Comparison of ENCODE assay signal across 28 cellular contexts in genomic region chr14:66530526-66530925, GRCh38. TPM values are rescaled to one million over a fixed set of nuclear protein-coding genes. Genes with fewer than 3 reads are reported as not detected.
"Had no signal": no experiment of that assay in that cellular context is flagged by ENCODE, and none has a peak within 500 bp of the region (broad histone marks: within the 10 kb centered on the region; RNA-seq: fewer than 3 reads in every experiment).

No MANE protein-coding gene starts in this region.

- H2AFZ ChIP-seq: parathyroid adenoma had no signal

- H3K4me3 ChIP-seq: colonic mucosa, gastrocnemius medialis, heart right ventricle, tibial artery had no signal

- DNase-seq: activated CD4-positive, alpha-beta memory T cell treated with anti-CD3 and anti-CD28 coated beads, Interleukin-2, amount 10 ng/mL, durations not matched to agents 7 days and 5 days; activated CD4-positive, alpha-beta T cell treated with anti-CD3 and anti-CD28 coated beads for 36 hours; activated CD8-positive, alpha-beta memory T cell treated with anti-CD3 and anti-CD28 coated beads, Interleukin-2, amount 10 ng/mL, durations not matched to agents 7 days and 5 days; activated naive CD4-positive, alpha-beta T cell; activated naive CD8-positive, alpha-beta T cell treated with anti-CD3 and anti-CD28 coated beads, Interleukin-2, amount 10 ng/mL, durations not matched to agents 7 days and 5 days; activated T-cell treated with anti-CD3 and anti-CD28 coated beads, Interleukin-2, amount 50 U/mL, for 1 hour; anterior cingulate cortex; colonic mucosa; endodermal cell; gastrocnemius medialis; heart right ventricle; left cardiac atrium; naive B cell; SK-N-SH; stimulated activated CD4-positive, alpha-beta T cell treated with anti-CD3 and anti-CD28 coated beads, Interleukin-4, amount 100 ng/mL, for 4 hours; stimulated activated naive CD4-positive, alpha-beta T cell treated with Interleukin-2 at 50 U/mL for 16 hours; tibial artery had no signal

- H3K4me1 Mint-ChIP-seq: activated CD8-positive, alpha-beta memory T cell treated with anti-CD3 and anti-CD28 coated beads, Interleukin-2, amount 10 ng/mL, durations not matched to agents 7 days and 5 days; brain; central memory CD8-positive, alpha-beta T cell; WTC11 had no signal

- H3K36me3 Mint-ChIP-seq: activated CD8-positive, alpha-beta memory T cell treated with anti-CD3 and anti-CD28 coated beads, Interleukin-2, amount 10 ng/mL, durations not matched to agents 7 days and 5 days; naive B cell had no signal

- H3K9ac ChIP-seq: parathyroid adenoma, SK-N-SH had no signal

- H3K27ac ChIP-seq: colonic mucosa, gastrocnemius medialis, heart right ventricle, neutrophil, parathyroid adenoma, tibial artery had no signal

- H3K27me3 ChIP-seq: colonic mucosa, gastrocnemius medialis, heart right ventricle, neutrophil, tibial artery had no signal

- H3K9me2 ChIP-seq: SK-N-SH had no signal

- H3K27me3 Mint-ChIP-seq: activated CD4-positive, alpha-beta memory T cell treated with anti-CD3 and anti-CD28 coated beads, Interleukin-2, amount 10 ng/mL, durations not matched to agents 7 days and 5 days; activated CD4-positive, alpha-beta T cell treated with anti-CD3 and anti-CD28 coated beads for 36 hours; activated CD8-positive, alpha-beta memory T cell treated with anti-CD3 and anti-CD28 coated beads, Interleukin-2, amount 10 ng/mL, durations not matched to agents 7 days and 5 days; activated naive CD8-positive, alpha-beta T cell treated with anti-CD3 and anti-CD28 coated beads, Interleukin-2, amount 10 ng/mL, durations not matched to agents 7 days and 5 days; activated T-helper 17 cell treated with anti-CD3 and anti-CD28 coated beads, Interleukin-2, amount 50 U/mL, for 72 hours; brain; central memory CD8-positive, alpha-beta T cell; naive B cell had no signal

- H3K9me3 Mint-ChIP-seq: activated T-helper 17 cell treated with anti-CD3 and anti-CD28 coated beads, Interleukin-2, amount 50 U/mL, for 72 hours; central memory CD8-positive, alpha-beta T cell; endodermal cell had no signal

- H3K4me2 ChIP-seq: SK-N-SH had no signal

- H3K9me3 ChIP-seq: colonic mucosa, gastrocnemius medialis, neutrophil, SK-N-SH, tibial artery had no signal

- ATAC-seq: activated CD4-positive, alpha-beta T cell treated with anti-CD3 and anti-CD28 coated beads for 36 hours; activated CD8-positive, alpha-beta memory T cell treated with anti-CD3 and anti-CD28 coated beads, Interleukin-2, amount 10 ng/mL, durations not matched to agents 7 days and 5 days; activated T-helper 17 cell treated with anti-CD3 and anti-CD28 coated beads, Interleukin-2, amount 50 U/mL, for 72 hours; gastrocnemius medialis; heart right ventricle; left cardiac atrium; sciatic nerve; WTC11 had no signal

- H3K36me3 ChIP-seq: colonic mucosa, gastrocnemius medialis, heart right ventricle, neutrophil, tibial artery had no signal

- H3K4me1 ChIP-seq: colonic mucosa, gastrocnemius medialis, parathyroid adenoma, tibial artery had no signal

- H3K27ac Mint-ChIP-seq: activated CD4-positive, alpha-beta memory T cell treated with anti-CD3 and anti-CD28 coated beads, Interleukin-2, amount 10 ng/mL, durations not matched to agents 7 days and 5 days; activated CD4-positive, alpha-beta T cell treated with anti-CD3 and anti-CD28 coated beads for 36 hours; activated CD8-positive, alpha-beta memory T cell treated with anti-CD3 and anti-CD28 coated beads, Interleukin-2, amount 10 ng/mL, durations not matched to agents 7 days and 5 days; activated naive CD8-positive, alpha-beta T cell treated with anti-CD3 and anti-CD28 coated beads, Interleukin-2, amount 10 ng/mL, durations not matched to agents 7 days and 5 days; activated T-helper 17 cell treated with anti-CD3 and anti-CD28 coated beads, Interleukin-2, amount 50 U/mL, for 72 hours; brain; endodermal cell; naive B cell; WTC11 had no signal

- H3K4me3 Mint-ChIP-seq: activated CD4-positive, alpha-beta memory T cell treated with anti-CD3 and anti-CD28 coated beads, Interleukin-2, amount 10 ng/mL, durations not matched to agents 7 days and 5 days; activated CD4-positive, alpha-beta T cell treated with anti-CD3 and anti-CD28 coated beads for 36 hours; activated CD8-positive, alpha-beta memory T cell treated with anti-CD3 and anti-CD28 coated beads, Interleukin-2, amount 10 ng/mL, durations not matched to agents 7 days and 5 days; activated naive CD8-positive, alpha-beta T cell treated with anti-CD3 and anti-CD28 coated beads, Interleukin-2, amount 10 ng/mL, durations not matched to agents 7 days and 5 days; activated T-helper 17 cell treated with anti-CD3 and anti-CD28 coated beads, Interleukin-2, amount 50 U/mL, for 72 hours; brain; central memory CD8-positive, alpha-beta T cell; endodermal cell; WTC11 had no signal

RNA-seq across cellular contexts. Expression of gene CCDC196, which starts 44.4 kb away (rescaled TPM):
- total RNA-seq: activated CD4-positive, alpha-beta memory T cell treated with anti-CD3 and anti-CD28 coated beads, Interleukin-2, amount 10 ng/mL, durations not matched to agents 7 days and 5 days; activated CD4-positive, alpha-beta T cell treated with anti-CD3 and anti-CD28 coated beads for 36 hours; activated CD8-positive, alpha-beta memory T cell treated with anti-CD3 and anti-CD28 coated beads, Interleukin-2, amount 10 ng/mL, durations not matched to agents 7 days and 5 days; activated naive CD8-positive, alpha-beta T cell treated with anti-CD3 and anti-CD28 coated beads, Interleukin-2, amount 10 ng/mL, durations not matched to agents 7 days and 5 days; activated T-helper 17 cell treated with anti-CD3 and anti-CD28 coated beads, Interleukin-2, amount 50 U/mL, for 72 hours; endodermal cell; epithelial cell of proximal tubule; gastrocnemius medialis; heart right ventricle; left cardiac atrium; lung microvascular endothelial cell; mononuclear cell; sciatic nerve; subcutaneous adipose tissue; WTC11 had no signal
